15 cellular contexts compared by ENCODE assay signal in the genomic region with DNA sequence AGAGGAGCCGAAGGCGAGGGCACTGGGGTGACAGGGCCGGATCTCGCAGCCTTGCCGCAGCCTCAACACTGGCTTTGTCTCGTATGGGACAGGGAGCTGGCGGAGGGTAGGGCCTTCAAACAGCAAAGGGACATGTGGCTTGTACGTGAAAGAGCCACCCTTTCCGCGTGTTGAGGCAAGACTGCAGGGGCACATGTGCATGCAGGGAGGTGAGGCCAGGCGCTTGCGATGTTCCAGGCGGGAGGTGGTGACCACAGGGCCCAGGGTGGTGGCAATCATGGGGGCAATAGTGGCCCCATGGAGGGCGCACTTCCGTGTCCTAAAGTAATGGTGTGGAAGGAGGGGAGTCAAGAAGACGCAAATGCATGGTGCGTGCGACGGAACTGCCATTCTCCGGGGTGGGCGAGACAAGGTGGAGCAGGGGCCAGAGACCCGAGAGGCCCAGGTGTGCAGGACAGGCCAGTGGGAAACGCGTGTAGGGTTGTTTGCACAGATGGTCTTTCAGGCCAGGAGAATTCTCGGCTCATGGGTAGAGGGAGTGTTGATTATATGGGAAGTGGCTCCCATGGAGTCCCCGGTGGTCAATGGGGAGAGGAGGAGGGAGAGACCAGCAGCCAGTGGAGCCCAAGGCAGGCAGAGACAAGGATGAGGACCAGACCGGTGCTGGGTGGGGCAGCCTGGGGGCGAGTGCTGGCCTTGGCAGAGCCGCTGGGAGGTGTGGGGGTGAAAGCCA.
"Had no signal": no experiment of that assay in that cellular context is flagged by ENCODE, and none has a peak within 500 bp of the region (broad histone marks: within the 10 kb centered on the region; RNA-seq: fewer than 3 reads in every experiment).

No MANE protein-coding gene starts in this region.

- H3K27ac ChIP-seq: breast epithelium, dorsolateral prefrontal cortex, left ventricle myocardium inferior, parathyroid adenoma, tibial artery, uterus had no signal

- DNase-seq: activated CD4-positive, alpha-beta T cell treated with anti-CD3 and anti-CD28 coated beads, Interleukin-2, amount 10 ng/mL, durations not matched to agents 7 days and 5 days; activated naive CD4-positive, alpha-beta T cell treated with anti-CD3 and anti-CD28 coated beads for 36 hours; activated naive CD8-positive, alpha-beta T cell treated with anti-CD3 and anti-CD28 coated beads, Interleukin-2, amount 50 U/mL, for 24 hours; aorta; dorsolateral prefrontal cortex; kidney; left ventricle myocardium inferior; nephron progenitor cell; stimulated activated CD4-positive, alpha-beta T cell treated with anti-CD3 and anti-CD28 coated beads, Interleukin-2, amount 100 ng/mL, for 48 hours; stimulated activated naive CD4-positive, alpha-beta T cell; tibial artery; uterus had no signal

- H3K9ac ChIP-seq: parathyroid adenoma had no signal

- H3K9me3 ChIP-seq: breast epithelium, tibial artery, uterus had no signal

- H3K4me1 ChIP-seq: breast epithelium, left ventricle myocardium inferior, parathyroid adenoma, tibial artery, uterus had no signal

- H2AFZ ChIP-seq: parathyroid adenoma had no signal

- H3K4me3 ChIP-seq: breast epithelium, dorsolateral prefrontal cortex, left ventricle myocardium inferior, tibial artery, uterus had no signal

- ATAC-seq: activated naive CD8-positive, alpha-beta T cell treated with anti-CD3 and anti-CD28 coated beads, Interleukin-2, amount 50 U/mL, for 24 hours; activated T-helper 17 cell treated with anti-CD3 and anti-CD28 coated beads, Interleukin-2, amount 50 U/mL, for 72 hours had no signal

- H3K36me3 ChIP-seq: breast epithelium, left ventricle myocardium inferior, tibial artery, uterus had no signal

- H3K27me3 ChIP-seq: breast epithelium, dorsolateral prefrontal cortex, tibial artery, uterus had no signal
